ENCODE assay signal across 26 cellular contexts in the genomic region with DNA sequence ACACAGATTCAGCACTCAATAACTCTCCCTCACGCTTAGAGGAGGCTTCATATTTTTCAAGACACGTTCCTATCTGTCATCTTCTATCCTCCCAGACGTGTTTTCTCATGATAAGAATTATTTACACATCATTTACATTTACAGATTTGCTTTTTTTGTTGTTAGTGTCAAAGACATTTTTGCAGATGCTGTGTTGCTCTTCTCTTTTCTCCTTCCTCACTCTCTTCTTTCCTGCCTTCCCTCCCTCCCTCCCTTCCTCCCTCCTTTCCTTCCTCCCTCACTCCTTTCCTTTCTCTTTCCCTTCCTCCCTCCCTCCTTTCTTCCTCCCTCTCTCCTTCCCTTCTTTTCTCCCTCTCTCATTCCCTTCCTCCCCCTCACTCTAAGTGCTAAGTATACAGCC.
"Had no signal": no experiment of that assay in that cellular context is flagged by ENCODE, and none has a peak within 500 bp of the region (broad histone marks: within the 10 kb centered on the region; RNA-seq: fewer than 3 reads in every experiment).

No MANE protein-coding gene starts in this region.

- FAIRE-seq: urothelium cell line had no signal

- DNase-seq: stimulated activated CD4-positive, alpha-beta T cell treated with anti-CD3 and anti-CD28 coated beads, Interleukin-2, amount 100 ng/mL, for 48 hours; stimulated activated CD4-positive, alpha-beta T cell treated with anti-CD3 and anti-CD28 coated beads, Interleukin-4, amount 100 ng/mL, for 1 hour; stimulated activated CD4-positive, alpha-beta T cell treated with anti-CD3 and anti-CD28 coated beads, Interleukin-4, amount 100 ng/mL, for 24 hours; stimulated activated CD4-positive, alpha-beta T cell treated with anti-CD3 and anti-CD28 coated beads, Interleukin-4, amount 100 ng/mL, for 4 hours; stimulated activated CD8-positive, alpha-beta memory T cell treated with anti-CD3 and anti-CD28 coated beads, Interleukin-4, amount 100 ng/mL, for 48 hours; stimulated activated naive B cell treated with anti-CD40 and anti-IgM and Interleukin-4, amounts not matched to agents 10 μg/mL and 1 μg/mL and 100 μg/mL, for 72 hours; stimulated activated naive CD4-positive, alpha-beta T cell; stimulated activated naive CD4-positive, alpha-beta T cell treated with Interleukin-2 at 50 U/mL for 16 hours; stimulated activated naive CD8-positive, alpha-beta T cell treated with anti-CD3 and anti-CD28 coated beads, Interleukin-15, amount 100 ng/mL, for 72 hours; stimulated activated naive CD8-positive, alpha-beta T cell treated with anti-CD3 and anti-CD28 coated beads, Interleukin-15, Interleukin-2, amounts not matched to agents 100 U/mL and 50 U/mL, for 24 hours; stomach; substantia nigra; testis; thyroid gland; tibial artery; transverse colon; upper lobe of left lung; upper lobe of right lung; uterus had no signal

- H3K36me3 ChIP-seq: stomach, suprapubic skin, thoracic aorta, thyroid gland, tibial artery, tibial nerve, transverse colon, upper lobe of left lung, upper lobe of right lung, uterus, vagina had no signal

- H3K4me1 ChIP-seq: stomach, suprapubic skin, testis, thyroid gland, tibial artery, transverse colon, upper lobe of left lung, upper lobe of right lung, uterus, vagina had no signal

- ATAC-seq: stimulated activated effector memory CD8-positive, alpha-beta T cell treated with anti-CD3 and anti-CD28 coated beads, Interleukin-12 subunit alpha, Interleukin-12 subunit beta, amount 100 ng/mL, for 72 hours; stimulated activated memory B cell treated with anti-CD40 and anti-IgM and Interleukin-4, amounts not matched to agents 10 μg/mL and 1 μg/mL and 100 μg/mL, for 72 hours; stimulated activated naive B cell treated with anti-CD40 and anti-IgM and Interleukin-4, amounts not matched to agents 10 μg/mL and 1 μg/mL and 100 μg/mL, for 72 hours; stimulated activated naive CD8-positive, alpha-beta T cell treated with anti-CD3 and anti-CD28 coated beads, Interleukin-15, amount 100 ng/mL, for 72 hours; stimulated activated naive CD8-positive, alpha-beta T cell treated with anti-CD3 and anti-CD28 coated beads, Interleukin-15, Interleukin-2, amounts not matched to agents 100 U/mL and 50 U/mL, for 24 hours; upper lobe of right lung had no signal

- H3K4me3 ChIP-seq: stomach, suprapubic skin, testis, thoracic aorta, thyroid gland, tibial artery, tibial nerve, transverse colon, upper lobe of left lung, upper lobe of right lung, uterus, vagina had no signal

- H3K27ac ChIP-seq: stomach, suprapubic skin, testis, thoracic aorta, thyroid gland, tibial artery, tibial nerve, transverse colon, upper lobe of left lung, upper lobe of right lung, uterus, vagina had no signal

- H3K27me3 ChIP-seq: stomach, suprapubic skin, testis, thyroid gland, tibial artery, tibial nerve, transverse colon, upper lobe of left lung, upper lobe of right lung, uterus, vagina had no signal

- H3K9me3 ChIP-seq: stomach, suprapubic skin, testis, thoracic aorta, thyroid gland, tibial artery, tibial nerve, transverse colon, upper lobe of left lung, upper lobe of right lung, uterus, vagina had no signal
